ENCODE assay signal across 28 cellular contexts in the genomic region with DNA sequence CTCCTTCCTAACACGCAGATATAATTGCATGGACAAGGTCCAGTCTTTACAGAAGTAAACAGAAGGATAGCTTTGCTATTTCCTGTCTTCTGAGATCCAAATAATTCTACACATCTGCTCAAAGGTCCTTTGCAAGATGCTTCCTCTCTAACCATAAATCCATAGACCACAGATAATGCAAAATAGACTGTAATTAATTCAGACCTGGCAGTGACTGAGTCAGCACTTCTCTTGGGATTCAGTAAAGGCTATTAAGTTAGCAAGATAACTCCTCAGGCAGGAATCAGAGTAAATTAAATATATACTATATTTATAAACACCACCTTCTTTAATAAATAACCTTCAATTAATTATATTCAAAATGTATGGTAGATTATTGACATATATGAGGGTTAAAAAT.
"Had no signal": no experiment of that assay in that cellular context is flagged by ENCODE, and none has a peak within 500 bp of the region (broad histone marks: within the 10 kb centered on the region; RNA-seq: fewer than 3 reads in every experiment).

No MANE protein-coding gene starts in this region.

- H3K4me1 ChIP-seq: adrenal gland, body of pancreas, colonic mucosa, esophagus squamous epithelium, gastroesophageal sphincter, heart right ventricle had no signal

- H3K36me3 ChIP-seq: adrenal gland, colonic mucosa, esophagus squamous epithelium, gastroesophageal sphincter, heart right ventricle, WERI-Rb-1 had no signal

- DNase-seq: activated B cell treated with CpG ODN at 0.5 μM for 24 hours; activated CD4-positive, alpha-beta T cell treated with anti-CD3 and anti-CD28 coated beads for 48 hours; activated CD4-positive, alpha-beta T cell treated with anti-CD3 and anti-CD28 coated beads, Interleukin-2, amount 50 U/mL, for 1 hour; activated CD4-positive, alpha-beta T cell treated with anti-CD3 and anti-CD28 coated beads, Interleukin-2, amount 50 U/mL, for 48 hours; activated CD8-positive, alpha-beta memory T cell treated with anti-CD3 and anti-CD28 coated beads for 24 hours; activated CD8-positive, alpha-beta T cell treated with anti-CD3 and anti-CD28 coated beads for 36 hours; activated effector memory CD4-positive, alpha-beta T cell treated with Interleukin-2 at 50 U/mL for 16 hours; activated naive CD4-positive, alpha-beta T cell treated with anti-CD3 and anti-CD28 coated beads for 36 hours; activated naive CD8-positive, alpha-beta T cell treated with anti-CD3 and anti-CD28 coated beads for 36 hours; activated naive CD8-positive, alpha-beta T cell treated with anti-CD3 and anti-CD28 coated beads, Interleukin-2, amount 50 U/mL, for 24 hours; activated T-cell treated with anti-CD3 and anti-CD28 coated beads, Interleukin-2, amount 50 U/mL, for 4 hours; adrenal gland; amygdala; aorta; body of pancreas; caudate nucleus; colonic mucosa; effector CD8-positive, alpha-beta T cell; esophagus squamous epithelium; foreskin melanocyte; heart right ventricle; T-helper 17 cell; T1000; WERI-Rb-1 had no signal

- H3K4me3 ChIP-seq: adrenal gland, body of pancreas, colonic mucosa, esophagus squamous epithelium, gastroesophageal sphincter, heart right ventricle had no signal

- H3K27me3 ChIP-seq: adrenal gland, body of pancreas, colonic mucosa, esophagus squamous epithelium, gastroesophageal sphincter, heart right ventricle had no signal

- H3K27ac ChIP-seq: adrenal gland, body of pancreas, colonic mucosa, epithelial cell of prostate, esophagus squamous epithelium, gastroesophageal sphincter, heart right ventricle, WERI-Rb-1 had no signal

- H3K9me3 ChIP-seq: adrenal gland, body of pancreas, colonic mucosa, esophagus squamous epithelium, gastroesophageal sphincter, heart right ventricle had no signal

- ATAC-seq: activated CD4-positive, CD25-positive, alpha-beta regulatory T cell treated with anti-CD3 and anti-CD28 coated beads, Interleukin-2, amount 50 U/mL, for 24 hours; activated CD8-positive, alpha-beta T cell treated with anti-CD3 and anti-CD28 coated beads for 36 hours; activated naive CD8-positive, alpha-beta T cell treated with anti-CD3 and anti-CD28 coated beads, Interleukin-2, amount 50 U/mL, for 24 hours; activated T-cell treated with anti-CD3 and anti-CD28 coated beads, Interleukin-2, amount 50 U/mL, for 4 hours; activated T-helper 17 cell treated with anti-CD3 and anti-CD28 coated beads, Interleukin-2, amount 50 U/mL, for 72 hours; body of pancreas; gastroesophageal sphincter; heart right ventricle; T-helper 17 cell had no signal
